Comparison of ENCODE assay signal across 16 cellular contexts in genomic region chr11:4068962-4069361, GRCh38. TPM values are rescaled to one million over a fixed set of nuclear protein-coding genes. Genes with fewer than 3 reads are reported as not detected.
DNase-seq lines count a peak whose midpoint lies in the region; TF ChIP-seq lines count a peak whose summit lies in the region.
"Had no signal": no experiment of that assay in that cellular context is flagged by ENCODE, and none has a peak within 500 bp of the region (broad histone marks: within the 10 kb centered on the region; RNA-seq: fewer than 3 reads in every experiment).

No MANE protein-coding gene starts in this region.

- WGBS in spleen, 5 donors = 32 to 40% (median 39%) methylated on average over 1 of the region's 1 CpG

- TF ChIP-seq CTCF in brain (conservative IDR thresholded peaks at IDR 0.05) (no peak), spleen (IDR thresholded peaks at IDR 0.05 in 8 of 11, conservative IDR thresholded peaks at IDR 0.05 in 3 of 11) (no peak)

- H3K4me1 Mint-ChIP-seq in activated CD4-positive, alpha-beta T cell treated with anti-CD3 and anti-CD28 coated beads, Interleukin-2, amount 10 ng/mL, durations not matched to agents 24 days and 14 days = peaks cover 63% of the 10 kb centered on the region
- H3K4me1 Mint-ChIP-seq in brain = peaks cover 41% of the 10 kb centered on the region

- H3K36me3 Mint-ChIP-seq in activated CD4-positive, alpha-beta T cell treated with anti-CD3 and anti-CD28 coated beads, Interleukin-2, amount 10 ng/mL, durations not matched to agents 24 days and 14 days (ENCODE audit: low read depth) = peaks cover 42% of the 10 kb centered on the region
- H3K36me3 Mint-ChIP-seq in brain = no peaks in the 10 kb centered on the region

- peaks cover 4 to 93% (median 62%) of the 10 kb centered on the region in 6 donors for H3K4me1 ChIP-seq in spleen

- peak overlapping the region; percentile 38 for H3K27ac Mint-ChIP-seq in activated CD4-positive, alpha-beta T cell treated with anti-CD3 and anti-CD28 coated beads, Interleukin-2, amount 10 ng/mL, durations not matched to agents 24 days and 14 days
- H3K27ac Mint-ChIP-seq in brain = peak overlapping the region in 3 of 5 experiments; percentile 16 to 39 (median 19)

- H3K4me3 ChIP-seq in spleen = no peak overlapping the region

- H3K9me3 Mint-ChIP-seq in activated CD4-positive, alpha-beta T cell treated with anti-CD3 and anti-CD28 coated beads, Interleukin-2, amount 10 ng/mL, durations not matched to agents 24 days and 14 days = no peaks in the 10 kb centered on the region
- H3K9me3 Mint-ChIP-seq in brain = no peaks in the 10 kb centered on the region

- no peak for DNase-seq in activated CD4-positive, alpha-beta T cell treated with anti-CD3 and anti-CD28 coated beads, Interleukin-2, amount 10 ng/mL, durations not matched to agents 24 days and 14 days
- no peak for DNase-seq in activated CD4-positive, alpha-beta T cell treated with anti-CD3 and anti-CD28 coated beads for 1 hour
- DNase-seq in M059J (ENCODE audit: low read depth) (peak; percentile 45), spleen (no peak), retina (no peak), Ammon's horn (ENCODE audit: low spot score) (no peak), NCI-H187 (lab: John Stamatoyannopoulos, UW) (no peak)
- DNase-seq: activated CD4-positive, alpha-beta T cell treated with anti-CD3 and anti-CD28 coated beads for 36 hours; activated gamma-delta T cell; DMS79; Karpas-422; left ventricle myocardium superior; NCI-H2081 treated with DMSO at 0.1 percent for 48 hours; SHP77; trophoblast cell had no signal

- no peaks in the 10 kb centered on the region for H3K9me3 ChIP-seq in spleen

- H3K36me3 ChIP-seq in spleen = peaks cover 0 to 48% (median 8%) of the 10 kb centered on the region in 6 donors

- no peak for TF ChIP-seq POLR2A in spleen (IDR thresholded peaks at IDR 0.05)

- intact Hi-C loops in activated CD4-positive, alpha-beta T cell treated with anti-CD3 and anti-CD28 coated beads, Interleukin-2, amount 10 ng/mL, durations not matched to agents 24 days and 14 days (cut with micrococcal nuclease) = no loop called here
- intact Hi-C loops in spleen (cut with DNase I; ENCODE audit: low total_unique reads) = loop anchor here (10.0 kb wide), 1 partner anchor 124 kb away; no protein-coding TSS in a partner anchor

- H3K27me3 ChIP-seq in spleen (replicated peaks in 1 of 7) = no peaks in the 10 kb centered on the region

- H3K27me3 Mint-ChIP-seq in activated CD4-positive, alpha-beta T cell treated with anti-CD3 and anti-CD28 coated beads, Interleukin-2, amount 10 ng/mL, durations not matched to agents 24 days and 14 days = no peaks in the 10 kb centered on the region
- no peaks in the 10 kb centered on the region for H3K27me3 Mint-ChIP-seq in brain
- H3K27me3 Mint-ChIP-seq: activated CD4-positive, alpha-beta T cell treated with anti-CD3 and anti-CD28 coated beads for 36 hours had no signal

- peak overlapping the region in 5 of 8 donors; percentile 15 to 64 (median 32) for H3K27ac ChIP-seq in spleen

- no peak overlapping the region for H3K4me3 Mint-ChIP-seq in activated CD4-positive, alpha-beta T cell treated with anti-CD3 and anti-CD28 coated beads, Interleukin-2, amount 10 ng/mL, durations not matched to agents 24 days and 14 days
- no peak overlapping the region for H3K4me3 Mint-ChIP-seq in brain
- H3K4me3 Mint-ChIP-seq: activated CD4-positive, alpha-beta T cell treated with anti-CD3 and anti-CD28 coated beads for 36 hours had no signal

RNA-seq across cellular contexts. Expression of gene RRM1, which starts 25.6 kb away (rescaled TPM):
- 166 and 184 TPM in 2 replicates for total RNA-seq in activated CD4-positive, alpha-beta T cell treated with anti-CD3 and anti-CD28 coated beads, Interleukin-2, amount 10 ng/mL, durations not matched to agents 24 days and 14 days
- total RNA-seq in M059J (2014; rRNA removed; shearing (Covaris generic)) = 174 and 250 TPM in 2 replicates
- polyA plus RNA-seq in brain (ENCODE audit: insufficient read depth, low read depth, low replicate concordance) (77.2 TPM), spleen (10 to 100 TPM in 2 of 3 donors, 1 to 10 TPM in 1; 6.6 to 13.5 (median 12.8) TPM)
- 10 to 100 TPM; 21.6 to 37.6 (median 28.0) TPM for total RNA-seq in spleen
